22 cellular contexts compared by ENCODE assay signal in the genomic region with DNA sequence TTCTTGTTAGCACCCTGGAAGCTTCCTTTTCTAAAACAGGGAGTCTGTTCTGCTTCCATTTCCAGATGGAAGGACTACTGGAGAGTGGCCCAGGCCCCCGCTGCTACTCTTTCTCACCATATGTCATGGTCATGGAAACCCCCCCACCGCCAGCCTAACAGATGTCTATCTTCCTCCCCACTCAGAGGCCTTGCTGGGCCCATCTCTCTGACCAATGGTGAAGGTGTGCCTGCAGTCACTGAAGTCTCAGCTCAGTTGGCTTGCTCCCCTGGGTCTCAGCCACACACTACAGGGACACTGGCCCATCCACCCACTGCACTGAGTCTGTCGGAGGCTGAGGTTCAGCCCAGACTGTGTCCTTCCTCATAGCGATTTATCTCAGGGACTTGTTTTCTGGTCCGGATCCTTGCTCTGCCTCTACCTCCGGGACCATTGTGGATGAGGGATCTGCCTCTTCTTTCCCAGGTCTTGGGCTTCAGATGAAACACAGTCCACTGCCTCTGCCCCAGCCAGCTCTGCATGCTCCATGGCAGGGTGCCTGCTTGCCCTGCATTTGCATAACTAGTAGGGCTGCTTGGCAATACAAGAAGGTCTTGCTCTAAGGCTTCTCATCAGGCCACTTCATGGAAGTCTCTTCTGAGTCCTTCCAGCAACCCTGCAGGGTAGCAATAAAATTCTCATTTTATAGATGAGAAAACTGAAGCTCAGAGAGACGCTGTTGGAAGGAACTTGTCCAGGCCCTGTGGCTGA. TPM values are rescaled to one million over a fixed set of nuclear protein-coding genes. Genes with fewer than 3 reads are reported as not detected.
A peak's percentile ranks its signal among the peaks of the same experiment; 100 is the strongest.
DNase-seq lines count a peak whose midpoint lies in the region; ATAC-seq and TF ChIP-seq lines count a peak whose summit lies in the region.
"Had no signal": no experiment of that assay in that cellular context is flagged by ENCODE, and none has a peak within 500 bp of the region (broad histone marks: within the 10 kb centered on the region; RNA-seq: fewer than 3 reads in every experiment).

No MANE protein-coding gene starts in this region.

- ATAC-seq in Right ventricle myocardium superior (ENCODE audit: poor library complexity) (peak; percentile 36), Right ventricle myocardium inferior (no peak), HG02571 (IDR thresholded peaks at IDR 0.05; ENCODE audit: unreplicated experiment) (no peak)
- ATAC-seq: GM12878, HCT116 had no signal

- no peak for TF ChIP-seq EP300 in sigmoid colon (IDR thresholded peaks at IDR 0.05)

- no peak for DNase-seq in Right ventricle myocardium superior
- no peak for DNase-seq in Right ventricle myocardium inferior (ENCODE audit: missing footprints)
- DNase-seq in NCI-H446 treated with DMSO at 0.1 percent for 48 hours (lab: John Stamatoyannopoulos, UW): peak; percentile 42
- DNase-seq in cerebellum (ENCODE audit: low spot score): peak; percentile 85
- peak; percentile 78 for DNase-seq in sigmoid colon
- no peak for DNase-seq in immature natural killer cell
- no peak for DNase-seq in RWPE1 (ENCODE audit: low spot score)
- DNase-seq: BE2C; Caco-2; CD4-positive, alpha-beta T cell; GM23248; KBM-7; NCI-H1417; NCI-H187; NCI-H2107; NCI-H226; NCI-H526 treated with DMSO at 0.1 percent for 48 hours; NK-92 treated with Interleukin-12 subunit alpha and Interleukin-12 subunit beta, amount 100 ng/mL, for 24 hours; SIG-M5 had no signal

- H3K36me3 ChIP-seq in sigmoid colon: peaks cover 0 to 24% (median 3%) of the 10 kb centered on the region in 4 donors
- H3K36me3 ChIP-seq: BE2C had no signal

- H3K4me3 Mint-ChIP-seq in immature natural killer cell: no peak overlapping the region
- H3K4me3 Mint-ChIP-seq: CD4-positive, alpha-beta T cell had no signal

- WGBS in sigmoid colon, 2 donors: 95% methylated on average over 7 of the region's 7 CpGs

- CTCF ChIA-PET in RWPE1 (lab: Yijun Ruan, JAX): interaction anchor here (0.6 to 2.0 kb wide), 3 partner anchors 10 to 447 kb away, joined by 4 to 5 read pairs (median 5); no protein-coding TSS in a partner anchor

- H3K9me3 Mint-ChIP-seq in immature natural killer cell: no peaks in the 10 kb centered on the region
- H3K9me3 Mint-ChIP-seq: CD4-positive, alpha-beta T cell had no signal

- intact Hi-C loops in Right ventricle myocardium superior (cut with DNase I) (no loop called here), Right ventricle myocardium inferior (cut with DNase I) (no loop called here), sigmoid colon (cut with DNase I) (no loop called here)

- no peak for TF ChIP-seq CTCF in sigmoid colon (IDR thresholded peaks at IDR 0.05)
- no peak for TF ChIP-seq CTCF in RWPE1 (conservative IDR thresholded peaks at IDR 0.05; ENCODE audit: low read depth)

- H3K9me3 ChIP-seq in sigmoid colon: no peaks in the 10 kb centered on the region
- H3K9me3 ChIP-seq: BE2C, Caco-2 had no signal

- H3K27me3 ChIP-seq in sigmoid colon: no peaks in the 10 kb centered on the region

- peaks cover 0 to 2% (median 0%) of the 10 kb centered on the region in 3 donors for H3K27me3 Mint-ChIP-seq in immature natural killer cell (ENCODE audit: low read depth in 3 of 3)
- H3K27me3 Mint-ChIP-seq: CD4-positive, alpha-beta T cell had no signal

- H3K36me3 Mint-ChIP-seq in immature natural killer cell: peaks cover 0 to 10% (median 8%) of the 10 kb centered on the region in 3 donors

- H3K27ac ChIP-seq in sigmoid colon: peak overlapping the region in 3 of 4 donors; percentile 5 to 57 (median 19)
- no peak overlapping the region for H3K27ac ChIP-seq in RWPE1
- H3K27ac ChIP-seq: GM23248 had no signal

- H3K4me3 ChIP-seq in sigmoid colon: no peak overlapping the region
- H3K4me3 ChIP-seq: GM12878, GM23248 had no signal

- POLR2A ChIA-PET in RWPE1 (lab: Yijun Ruan, JAX; ENCODE audit: low non-redundant PET): no interaction called here

- no peak for TF ChIP-seq POLR2A in sigmoid colon (IDR thresholded peaks at IDR 0.05)

- H3K4me1 ChIP-seq in sigmoid colon: peaks cover 0 to 8% (median 0%) of the 10 kb centered on the region in 4 donors
- H3K4me1 ChIP-seq: BE2C, Caco-2 had no signal

- no peaks in the 10 kb centered on the region for H3K4me1 Mint-ChIP-seq in immature natural killer cell

- no peak overlapping the region for H3K27ac Mint-ChIP-seq in immature natural killer cell
- H3K27ac Mint-ChIP-seq: CD4-positive, alpha-beta T cell had no signal

RNA-seq across cellular contexts. Expression of gene GALNT12, which starts 30.9 kb away (rescaled TPM):
- 0.43 TPM for total RNA-seq in Right ventricle myocardium superior
- total RNA-seq in Right ventricle myocardium inferior: 0.54 TPM
- 10.3 TPM for total RNA-seq in cerebellum
- 10 to 100 TPM; 11.5 to 18.9 (median 15.7) TPM for total RNA-seq in sigmoid colon
- polyA plus RNA-seq in sigmoid colon: 10 to 100 TPM; 23.6 to 34.2 (median 30.5) TPM
- polyA plus RNA-seq in immature natural killer cell: 1 to 10 TPM; 1.7 to 4.3 (median 4.2) TPM

RNA-seq across cellular contexts. Expression of gene ANKS6, which starts 42.0 kb away (rescaled TPM):
- total RNA-seq in Right ventricle myocardium superior (3.0 TPM), Right ventricle myocardium inferior (4.4 TPM), cerebellum (11.1 TPM), sigmoid colon (10 to 100 TPM; 10.2 to 22.8 (median 16.4) TPM)
- polyA plus RNA-seq in sigmoid colon (10 to 100 TPM in 1 of 3 donors, 1 to 10 TPM in 2; 5.4 to 14.4 (median 6.0) TPM), immature natural killer cell (1 to 10 TPM; 2.6 to 3.7 (median 3.2) TPM)

Comparison
In these comparisons a context has a peak if more than half of its experiments do, and no peak if none do; other contexts are left out.
1. DNase-seq: peak in NCI-H446 treated with DMSO at 0.1 percent for 48 hours (single experiment), cerebellum (single experiment) and sigmoid colon (single experiment); none in Right ventricle myocardium superior (single experiment), Right ventricle myocardium inferior (single experiment), immature natural killer cell (0 of 3) and RWPE1 (single experiment).